Comparison of ENCODE assay signal across 8 cellular contexts in genomic region chr4:168480991-168481588, GRCh38. TPM values are rescaled to one million over a fixed set of nuclear protein-coding genes. Genes with fewer than 3 reads are reported as not detected.
DNase-seq lines count a peak whose midpoint lies in the region; ATAC-seq and FAIRE-seq lines count a peak whose summit lies in the region.

No MANE protein-coding gene starts in this region.

- FAIRE-seq in RCC 7860 (lab: Jason Lieb, UNC), result peak; percentile 85

- peak overlapping the region; percentile 99 for H3K27ac Mint-ChIP-seq in activated naive CD8-positive, alpha-beta T cell treated with anti-CD3 and anti-CD28 coated beads for 36 hours

- H3K4me1 Mint-ChIP-seq in activated naive CD8-positive, alpha-beta T cell treated with anti-CD3 and anti-CD28 coated beads for 36 hours, result peaks cover 59% of the 10 kb centered on the region

- H3K27me3 Mint-ChIP-seq in activated naive CD8-positive, alpha-beta T cell treated with anti-CD3 and anti-CD28 coated beads for 36 hours, result no peaks in the 10 kb centered on the region

- peak; percentile 68 for DNase-seq in AG08395 (ENCODE audit: low spot score)
- peak; percentile 76 for DNase-seq in RCC 7860 (ENCODE audit: low spot score)
- peak; percentile 46 for DNase-seq in activated naive CD8-positive, alpha-beta T cell treated with anti-CD3 and anti-CD28 coated beads for 36 hours
- DNase-seq in glomerular endothelial cell (ENCODE audit: extremely low read depth, low read depth, low spot score), result peak; percentile 72
- DNase-seq in putamen (ENCODE audit: low spot score), result peak; percentile 29
- DNase-seq in OCI-M2 (lab: John Stamatoyannopoulos, UW; ENCODE audit: unreplicated experiment), result no peak

- H3K36me3 Mint-ChIP-seq in activated naive CD8-positive, alpha-beta T cell treated with anti-CD3 and anti-CD28 coated beads for 36 hours, result peaks cover 9% of the 10 kb centered on the region

- peak overlapping the region; percentile 97 for H3K4me3 Mint-ChIP-seq in activated naive CD8-positive, alpha-beta T cell treated with anti-CD3 and anti-CD28 coated beads for 36 hours

- ATAC-seq in GM18858 (IDR thresholded peaks at IDR 0.05; ENCODE audit: unreplicated experiment), result peak; percentile 28
- ATAC-seq in HG03378 (IDR thresholded peaks at IDR 0.05; ENCODE audit: unreplicated experiment), result peak; percentile 49

- peaks cover 3% of the 10 kb centered on the region for H3K9me3 Mint-ChIP-seq in activated naive CD8-positive, alpha-beta T cell treated with anti-CD3 and anti-CD28 coated beads for 36 hours

RNA-seq across cellular contexts. Expression of gene DDX60L, which starts 0.8 kb away (rescaled TPM):
- 10 to 100 TPM; 10.8 to 12.9 TPM for total RNA-seq in activated naive CD8-positive, alpha-beta T cell treated with anti-CD3 and anti-CD28 coated beads for 36 hours
- 44.4 and 45.0 TPM in 2 replicates for total RNA-seq in glomerular endothelial cell

RNA-seq across cellular contexts. Expression of gene PALLD, which starts 15.8 kb away (rescaled TPM):
- total RNA-seq in activated naive CD8-positive, alpha-beta T cell treated with anti-CD3 and anti-CD28 coated beads for 36 hours, result under 1 TPM; 0.41 to 0.94 TPM
- total RNA-seq in glomerular endothelial cell, result 18.3 and 38.6 TPM in 2 replicates
